ENCODE assay signal across 11 cellular contexts in genomic region chr18:80108122-80108536, GRCh38. TPM values are rescaled to one million over a fixed set of nuclear protein-coding genes. Genes with fewer than 3 reads are reported as not detected.
DNase-seq lines count a peak whose midpoint lies in the region; ATAC-seq lines count a peak whose summit lies in the region.
"Had no signal": no experiment of that assay in that cellular context is flagged by ENCODE, and none has a peak within 500 bp of the region (broad histone marks: within the 10 kb centered on the region; RNA-seq: fewer than 3 reads in every experiment).

No MANE protein-coding gene starts in this region.

- H3K9me3 Mint-ChIP-seq in activated CD4-positive, alpha-beta T cell treated with anti-CD3 and anti-CD28 coated beads, Interleukin-2, amount 10 ng/mL, durations not matched to agents 24 days and 14 days: no peaks in the 10 kb centered on the region
- H3K9me3 Mint-ChIP-seq in activated T-helper 17 cell treated with anti-CD3 and anti-CD28 coated beads, Interleukin-2, amount 50 U/mL, for 72 hours: no peaks in the 10 kb centered on the region
- peaks cover 0 to 4% of the 10 kb centered on the region in 2 donors for H3K9me3 Mint-ChIP-seq in stimulated activated naive B cell treated with anti-CD40 and anti-IgM and Interleukin-4, amounts not matched to agents 10 μg/mL and 1 μg/mL and 100 μg/mL, for 72 hours

- H3K4me1 ChIP-seq in right cardiac atrium (ENCODE audit: control insufficient read depth, insufficient read depth, low read length): peaks cover 4% of the 10 kb centered on the region

- DNase-seq in activated CD4-positive, alpha-beta T cell treated with anti-CD3 and anti-CD28 coated beads, Interleukin-2, amount 10 ng/mL, durations not matched to agents 24 days and 14 days: peak; percentile 60
- no peak for DNase-seq in activated CD4-positive, alpha-beta T cell treated with anti-CD3 and anti-CD28 coated beads for 48 hours
- peak; percentile 29 to 62 (median 60) for DNase-seq in right cardiac atrium
- no peak for DNase-seq in stimulated activated naive B cell treated with anti-CD40 and anti-IgM and Interleukin-4, amounts not matched to agents 10 μg/mL and 1 μg/mL and 100 μg/mL, for 72 hours
- DNase-seq in NCI-H1436 (lab: John Stamatoyannopoulos, UW): no peak

- WGBS in right cardiac atrium: 90% methylated on average over 23 of the region's 23 CpGs

- peaks cover 22% of the 10 kb centered on the region for H3K4me1 Mint-ChIP-seq in activated CD4-positive, alpha-beta T cell treated with anti-CD3 and anti-CD28 coated beads, Interleukin-2, amount 10 ng/mL, durations not matched to agents 24 days and 14 days
- peaks cover 44% of the 10 kb centered on the region for H3K4me1 Mint-ChIP-seq in activated T-helper 17 cell treated with anti-CD3 and anti-CD28 coated beads, Interleukin-2, amount 50 U/mL, for 72 hours
- peaks cover 34 to 41% of the 10 kb centered on the region in 2 donors for H3K4me1 Mint-ChIP-seq in stimulated activated naive B cell treated with anti-CD40 and anti-IgM and Interleukin-4, amounts not matched to agents 10 μg/mL and 1 μg/mL and 100 μg/mL, for 72 hours

- H3K9me3 ChIP-seq in right cardiac atrium (ENCODE audit: control insufficient read depth, low read length): no peaks in the 10 kb centered on the region
- H3K9me3 ChIP-seq: A549, testis had no signal

- H3K4me3 ChIP-seq in right cardiac atrium (ENCODE audit: low read length): no peak overlapping the region

- intact Hi-C loops in activated CD4-positive, alpha-beta T cell treated with anti-CD3 and anti-CD28 coated beads, Interleukin-2, amount 10 ng/mL, durations not matched to agents 24 days and 14 days (cut with micrococcal nuclease): loop anchor here (1.0 to 5.0 kb wide), 4 partner anchors 39 to 1041 kb away; partner anchors contain the start of genes ATP9B, RBFA and TXNL4A
- intact Hi-C loops in right cardiac atrium (cut with DNase I): no loop called here

- H3K27ac Mint-ChIP-seq in activated CD4-positive, alpha-beta T cell treated with anti-CD3 and anti-CD28 coated beads, Interleukin-2, amount 10 ng/mL, durations not matched to agents 24 days and 14 days: no peak overlapping the region
- peak overlapping the region; percentile 93 for H3K27ac Mint-ChIP-seq in activated T-helper 17 cell treated with anti-CD3 and anti-CD28 coated beads, Interleukin-2, amount 50 U/mL, for 72 hours
- H3K27ac Mint-ChIP-seq in stimulated activated naive B cell treated with anti-CD40 and anti-IgM and Interleukin-4, amounts not matched to agents 10 μg/mL and 1 μg/mL and 100 μg/mL, for 72 hours: peak overlapping the region; percentile 53

- H3K27ac ChIP-seq in right cardiac atrium (ENCODE audit: low read length): no peak overlapping the region

- ATAC-seq in activated T-helper 17 cell treated with anti-CD3 and anti-CD28 coated beads, Interleukin-2, amount 50 U/mL, for 72 hours (replicated peaks): no peak
- ATAC-seq in right cardiac atrium (peak in 1 of 2 donors; percentile 7), GM19351 (IDR thresholded peaks at IDR 0.05; ENCODE audit: unreplicated experiment) (no peak), GM21576 (IDR thresholded peaks at IDR 0.05; ENCODE audit: unreplicated experiment) (no peak)
- ATAC-seq in stimulated activated naive B cell treated with anti-CD40 and anti-IgM and Interleukin-4, amounts not matched to agents 10 μg/mL and 1 μg/mL and 100 μg/mL, for 72 hours (replicated peaks): no peak

- H3K27me3 Mint-ChIP-seq in activated CD4-positive, alpha-beta T cell treated with anti-CD3 and anti-CD28 coated beads, Interleukin-2, amount 10 ng/mL, durations not matched to agents 24 days and 14 days: no peaks in the 10 kb centered on the region
- H3K27me3 Mint-ChIP-seq in activated T-helper 17 cell treated with anti-CD3 and anti-CD28 coated beads, Interleukin-2, amount 50 U/mL, for 72 hours: no peaks in the 10 kb centered on the region
- no peaks in the 10 kb centered on the region for H3K27me3 Mint-ChIP-seq in stimulated activated naive B cell treated with anti-CD40 and anti-IgM and Interleukin-4, amounts not matched to agents 10 μg/mL and 1 μg/mL and 100 μg/mL, for 72 hours

- H3K36me3 Mint-ChIP-seq in activated CD4-positive, alpha-beta T cell treated with anti-CD3 and anti-CD28 coated beads, Interleukin-2, amount 10 ng/mL, durations not matched to agents 24 days and 14 days (ENCODE audit: low read depth): peaks cover 13% of the 10 kb centered on the region
- H3K36me3 Mint-ChIP-seq in activated T-helper 17 cell treated with anti-CD3 and anti-CD28 coated beads, Interleukin-2, amount 50 U/mL, for 72 hours (ENCODE audit: low read depth): peaks cover 32% of the 10 kb centered on the region
- peaks cover 5 to 14% of the 10 kb centered on the region in 2 donors for H3K36me3 Mint-ChIP-seq in stimulated activated naive B cell treated with anti-CD40 and anti-IgM and Interleukin-4, amounts not matched to agents 10 μg/mL and 1 μg/mL and 100 μg/mL, for 72 hours

- H3K27me3 ChIP-seq in right cardiac atrium (ENCODE audit: control insufficient read depth, insufficient read depth): no peaks in the 10 kb centered on the region
- H3K27me3 ChIP-seq: Peyer's patch, testis had no signal

- peak overlapping the region; percentile 75 for H3K4me3 Mint-ChIP-seq in activated CD4-positive, alpha-beta T cell treated with anti-CD3 and anti-CD28 coated beads, Interleukin-2, amount 10 ng/mL, durations not matched to agents 24 days and 14 days
- H3K4me3 Mint-ChIP-seq in activated T-helper 17 cell treated with anti-CD3 and anti-CD28 coated beads, Interleukin-2, amount 50 U/mL, for 72 hours: peak overlapping the region; percentile 78
- peak overlapping the region in 1 of 2 donors; percentile 74 for H3K4me3 Mint-ChIP-seq in stimulated activated naive B cell treated with anti-CD40 and anti-IgM and Interleukin-4, amounts not matched to agents 10 μg/mL and 1 μg/mL and 100 μg/mL, for 72 hours

RNA-seq across cellular contexts. Expression of gene ADNP2, which starts 0.9 kb away (rescaled TPM):
- 29.3 and 29.8 TPM in 2 replicates for total RNA-seq in activated CD4-positive, alpha-beta T cell treated with anti-CD3 and anti-CD28 coated beads, Interleukin-2, amount 10 ng/mL, durations not matched to agents 24 days and 14 days
- 10 to 100 TPM; 31.8 to 34.9 TPM for total RNA-seq in activated T-helper 17 cell treated with anti-CD3 and anti-CD28 coated beads, Interleukin-2, amount 50 U/mL, for 72 hours
- total RNA-seq in right cardiac atrium: 10 to 100 TPM; 12.0 to 14.7 (median 12.9) TPM
- polyA plus RNA-seq in right cardiac atrium: 4.1 TPM

Comparison
In these comparisons a context has a peak if more than half of its experiments do, and no peak if none do; other contexts are left out.
1. DNase-seq: peak in activated CD4-positive, alpha-beta T cell treated with anti-CD3 and anti-CD28 coated beads, Interleukin-2, amount 10 ng/mL, durations not matched to agents 24 days and 14 days (single experiment) and right cardiac atrium (3 of 3); none in activated CD4-positive, alpha-beta T cell treated with anti-CD3 and anti-CD28 coated beads for 48 hours (single experiment), stimulated activated naive B cell treated with anti-CD40 and anti-IgM and Interleukin-4, amounts not matched to agents 10 μg/mL and 1 μg/mL and 100 μg/mL, for 72 hours (single experiment) and NCI-H1436 (single experiment).